In genomic region chr17:7442142-7442541, GRCh38 we compare ENCODE assay signal across 1 cellular context.
TF ChIP-seq lines count a peak whose summit lies in the region.

No MANE protein-coding gene starts in this region.

TF ChIP-seq in K562, 482 proteins besides CTCF, POLR2A, EP300 and RAD21:
- TF ChIP-seq, protein P1, sequence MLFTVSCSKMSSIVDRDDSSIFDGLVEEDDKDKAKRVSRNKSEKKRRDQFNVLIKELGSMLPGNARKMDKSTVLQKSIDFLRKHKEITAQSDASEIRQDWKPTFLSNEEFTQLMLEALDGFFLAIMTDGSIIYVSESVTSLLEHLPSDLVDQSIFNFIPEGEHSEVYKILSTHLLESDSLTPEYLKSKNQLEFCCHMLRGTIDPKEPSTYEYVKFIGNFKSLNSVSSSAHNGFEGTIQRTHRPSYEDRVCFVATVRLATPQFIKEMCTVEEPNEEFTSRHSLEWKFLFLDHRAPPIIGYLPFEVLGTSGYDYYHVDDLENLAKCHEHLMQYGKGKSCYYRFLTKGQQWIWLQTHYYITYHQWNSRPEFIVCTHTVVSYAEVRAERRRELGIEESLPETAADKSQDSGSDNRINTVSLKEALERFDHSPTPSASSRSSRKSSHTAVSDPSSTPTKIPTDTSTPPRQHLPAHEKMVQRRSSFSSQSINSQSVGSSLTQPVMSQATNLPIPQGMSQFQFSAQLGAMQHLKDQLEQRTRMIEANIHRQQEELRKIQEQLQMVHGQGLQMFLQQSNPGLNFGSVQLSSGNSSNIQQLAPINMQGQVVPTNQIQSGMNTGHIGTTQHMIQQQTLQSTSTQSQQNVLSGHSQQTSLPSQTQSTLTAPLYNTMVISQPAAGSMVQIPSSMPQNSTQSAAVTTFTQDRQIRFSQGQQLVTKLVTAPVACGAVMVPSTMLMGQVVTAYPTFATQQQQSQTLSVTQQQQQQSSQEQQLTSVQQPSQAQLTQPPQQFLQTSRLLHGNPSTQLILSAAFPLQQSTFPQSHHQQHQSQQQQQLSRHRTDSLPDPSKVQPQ (CRISPR knock-in tag; IDR thresholded peaks at IDR 0.05; ENCODE audit: borderline replicate concordance): no peak
- TF ChIP-seq CHD4 (IDR thresholded peaks at IDR 0.05; ENCODE audit: insufficient read depth, insufficient replicate concordance, low read depth, low read length, poor library complexity, severe bottlenecking) (no peak), ZNF175 (CRISPR knock-in tag; IDR thresholded peaks at IDR 0.05; ENCODE audit: low read depth) (no peak), E2F3 (CRISPR knock-in tag; IDR thresholded peaks at IDR 0.05) (no peak), SOX6 (IDR thresholded peaks at IDR 0.05) (no peak), CBX3 (IDR thresholded peaks at IDR 0.05; ENCODE audit: borderline replicate concordance in 1 of 2, low read length in 2 of 2) (no peak), BCOR (IDR thresholded peaks at IDR 0.05) (0 out of 2 replicates have a peak, but pooled peaks have one; percentile 37), RBM17 (IDR thresholded peaks at IDR 0.05; ENCODE audit: borderline replicate concordance, low read depth, low read length) (no peak), SNAPC5 (CRISPR knock-in tag; IDR thresholded peaks at IDR 0.05) (no peak), RCOR1 (IDR thresholded peaks at IDR 0.05; ENCODE audit: borderline replicate concordance in 1 of 2, low read depth in 2 of 2, low read length in 2 of 2) (no peak), ZNF121 (CRISPR knock-in tag; conservative IDR thresholded peaks at IDR 0.05) (peak; percentile 82), KDM1A (IDR thresholded peaks at IDR 0.05) (peak in 1 of 2 experiments; percentile 76; a peak in 2 of 4 replicates), HNRNPK (IDR thresholded peaks at IDR 0.05; ENCODE audit: low read depth, low read length, poor library complexity, severe bottlenecking) (no peak), PHB (CRISPR knock-in tag; IDR thresholded peaks at IDR 0.05) (no peak), DDX20 (tag; IDR thresholded peaks at IDR 0.05; ENCODE audit: low read depth) (no peak), TSC22D4 (tag; IDR thresholded peaks at IDR 0.05) (no peak), NBN (IDR thresholded peaks at IDR 0.05; ENCODE audit: low read depth) (no peak), SMC3 (conservative IDR thresholded peaks at IDR 0.05; ENCODE audit: insufficient read depth, low read depth, low read length) (no peak), SRSF1 (IDR thresholded peaks at IDR 0.05; ENCODE audit: low read depth, low read length) (no peak), CBX1 (IDR thresholded peaks at IDR 0.05; ENCODE audit: low read depth) (no peak), ZNF707 (CRISPR knock-in tag; conservative IDR thresholded peaks at IDR 0.05) (no peak), ZNF79 (CRISPR knock-in tag; IDR thresholded peaks at IDR 0.05; ENCODE audit: low read depth) (no peak), SMARCB1 (IDR thresholded peaks at IDR 0.05; ENCODE audit: insufficient read length, low read depth) (no peak), NFIC (IDR thresholded peaks at IDR 0.05) (peak; percentile 20; the same call in 1 of the 2 replicates), ARID2 (IDR thresholded peaks at IDR 0.05) (no peak), CBX5 (IDR thresholded peaks at IDR 0.05; ENCODE audit: borderline replicate concordance, low read depth) (no peak), PPARD (CRISPR knock-in tag; IDR thresholded peaks at IDR 0.05) (no peak), SIRT6 (IDR thresholded peaks at IDR 0.05; ENCODE audit: low read depth, low read length) (no peak)
- TF ChIP-seq, protein P2, sequence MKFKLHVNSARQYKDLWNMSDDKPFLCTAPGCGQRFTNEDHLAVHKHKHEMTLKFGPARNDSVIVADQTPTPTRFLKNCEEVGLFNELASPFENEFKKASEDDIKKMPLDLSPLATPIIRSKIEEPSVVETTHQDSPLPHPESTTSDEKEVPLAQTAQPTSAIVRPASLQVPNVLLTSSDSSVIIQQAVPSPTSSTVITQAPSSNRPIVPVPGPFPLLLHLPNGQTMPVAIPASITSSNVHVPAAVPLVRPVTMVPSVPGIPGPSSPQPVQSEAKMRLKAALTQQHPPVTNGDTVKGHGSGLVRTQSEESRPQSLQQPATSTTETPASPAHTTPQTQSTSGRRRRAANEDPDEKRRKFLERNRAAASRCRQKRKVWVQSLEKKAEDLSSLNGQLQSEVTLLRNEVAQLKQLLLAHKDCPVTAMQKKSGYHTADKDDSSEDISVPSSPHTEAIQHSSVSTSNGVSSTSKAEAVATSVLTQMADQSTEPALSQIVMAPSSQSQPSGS (CRISPR knock-in tag; IDR thresholded peaks at IDR 0.05): no peak
- TF ChIP-seq, protein P3, sequence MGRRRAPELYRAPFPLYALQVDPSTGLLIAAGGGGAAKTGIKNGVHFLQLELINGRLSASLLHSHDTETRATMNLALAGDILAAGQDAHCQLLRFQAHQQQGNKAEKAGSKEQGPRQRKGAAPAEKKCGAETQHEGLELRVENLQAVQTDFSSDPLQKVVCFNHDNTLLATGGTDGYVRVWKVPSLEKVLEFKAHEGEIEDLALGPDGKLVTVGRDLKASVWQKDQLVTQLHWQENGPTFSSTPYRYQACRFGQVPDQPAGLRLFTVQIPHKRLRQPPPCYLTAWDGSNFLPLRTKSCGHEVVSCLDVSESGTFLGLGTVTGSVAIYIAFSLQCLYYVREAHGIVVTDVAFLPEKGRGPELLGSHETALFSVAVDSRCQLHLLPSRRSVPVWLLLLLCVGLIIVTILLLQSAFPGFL (CRISPR knock-in tag; IDR thresholded peaks at IDR 0.05): no peak
